Comparison of ENCODE assay signal across 1 cellular context in the genomic region with DNA sequence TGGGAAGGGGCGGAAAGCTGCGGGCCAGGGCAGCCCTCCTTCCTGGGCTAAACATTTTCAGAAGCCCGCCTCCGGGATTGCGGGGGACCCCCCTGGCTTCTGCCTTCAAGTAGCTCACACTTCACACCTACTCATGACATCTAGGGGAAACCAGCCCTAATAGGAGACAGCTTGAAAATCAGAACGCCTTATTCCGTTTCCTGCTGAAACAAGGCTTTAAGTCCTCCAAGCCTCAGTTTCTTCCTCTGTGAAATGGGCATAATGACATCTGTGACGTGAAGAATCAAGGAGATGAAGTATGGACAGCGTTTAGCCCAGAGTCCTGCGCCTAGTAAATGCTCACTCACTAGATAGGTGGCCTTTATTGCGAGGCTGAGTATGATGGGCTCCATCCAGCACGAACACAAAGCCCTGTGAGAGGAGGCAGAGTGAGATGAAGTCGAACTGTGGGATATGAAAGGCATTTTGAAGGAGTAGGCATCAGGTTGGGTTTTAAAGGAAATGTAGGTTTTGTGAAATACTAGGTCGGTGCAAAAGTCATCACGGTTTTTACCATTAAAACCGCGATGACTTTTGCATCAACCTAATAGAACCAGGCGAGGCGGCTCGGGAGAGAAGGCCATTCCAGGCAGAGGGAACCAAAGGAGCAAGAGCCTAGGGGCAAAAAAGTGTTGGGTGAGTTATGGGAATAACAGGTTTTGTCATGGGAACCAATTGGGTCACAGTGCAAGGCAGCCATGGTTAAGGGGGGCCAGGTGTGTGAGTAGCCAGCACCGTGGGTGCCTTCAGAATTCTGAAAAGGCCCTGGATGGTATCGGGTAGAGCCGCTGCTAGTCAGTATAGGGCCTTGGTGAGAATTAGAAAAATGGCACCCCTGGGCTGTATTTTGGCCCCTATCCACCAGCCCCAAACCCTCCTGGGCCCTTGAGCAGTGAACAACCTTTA.
TF ChIP-seq lines count a peak whose summit lies in the region.

No MANE protein-coding gene starts in this region.

TF ChIP-seq in HEK293, 187 proteins besides CTCF, POLR2A, EP300 and RAD21 (continued from another document):
- TF ChIP-seq HIC1 (tag by site-specific recombination; IDR thresholded peaks at IDR 0.05) (no peak), ZNF580 (tag by site-specific recombination; IDR thresholded peaks at IDR 0.05) (peak; percentile 77), ZFHX2 (tag by site-specific recombination; conservative IDR thresholded peaks at IDR 0.05) (peak; percentile 6; the same call in 1 of the 2 replicates), FEZF1 (tag by site-specific recombination; IDR thresholded peaks at IDR 0.05) (no peak), ZNF341 (tag by site-specific recombination; IDR thresholded peaks at IDR 0.05; ENCODE audit: low read depth) (no peak), HOXD13 (CRISPR knock-in tag; IDR thresholded peaks at IDR 0.05; ENCODE audit: borderline replicate concordance) (no peak), ZNF324 (tag by site-specific recombination; IDR thresholded peaks at IDR 0.05) (no peak), ZNF121 (tag by site-specific recombination; IDR thresholded peaks at IDR 0.05) (peak; percentile 68), ZNF423 (tag by site-specific recombination; IDR thresholded peaks at IDR 0.05) (peak; percentile 32; the same call in 1 of the 2 replicates), GLIS1 (tag by site-specific recombination; IDR thresholded peaks at IDR 0.05) (0 out of 2 replicates have a peak, but pooled peaks have one; percentile 2), ZXDB (tag by site-specific recombination; IDR thresholded peaks at IDR 0.05) (0 out of 2 replicates have a peak, but pooled peaks have one; percentile 8)
- TF ChIP-seq, protein P1, sequence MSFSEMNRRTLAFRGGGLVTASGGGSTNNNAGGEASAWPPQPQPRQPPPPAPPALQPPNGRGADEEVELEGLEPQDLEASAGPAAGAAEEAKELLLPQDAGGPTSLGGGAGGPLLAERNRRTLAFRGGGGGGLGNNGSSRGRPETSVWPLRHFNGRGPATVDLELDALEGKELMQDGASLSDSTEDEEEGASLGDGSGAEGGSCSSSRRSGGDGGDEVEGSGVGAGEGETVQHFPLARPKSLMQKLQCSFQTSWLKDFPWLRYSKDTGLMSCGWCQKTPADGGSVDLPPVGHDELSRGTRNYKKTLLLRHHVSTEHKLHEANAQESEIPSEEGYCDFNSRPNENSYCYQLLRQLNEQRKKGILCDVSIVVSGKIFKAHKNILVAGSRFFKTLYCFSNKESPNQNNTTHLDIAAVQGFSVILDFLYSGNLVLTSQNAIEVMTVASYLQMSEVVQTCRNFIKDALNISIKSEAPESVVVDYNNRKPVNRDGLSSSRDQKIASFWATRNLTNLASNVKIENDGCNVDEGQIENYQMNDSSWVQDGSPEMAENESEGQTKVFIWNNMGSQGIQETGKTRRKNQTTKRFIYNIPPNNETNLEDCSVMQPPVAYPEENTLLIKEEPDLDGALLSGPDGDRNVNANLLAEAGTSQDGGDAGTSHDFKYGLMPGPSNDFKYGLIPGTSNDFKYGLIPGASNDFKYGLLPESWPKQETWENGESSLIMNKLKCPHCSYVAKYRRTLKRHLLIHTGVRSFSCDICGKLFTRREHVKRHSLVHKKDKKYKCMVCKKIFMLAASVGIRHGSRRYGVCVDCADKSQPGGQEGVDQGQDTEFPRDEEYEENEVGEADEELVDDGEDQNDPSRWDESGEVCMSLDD (tag by site-specific recombination; IDR thresholded peaks at IDR 0.05), result no peak
- TF ChIP-seq, protein P2, sequence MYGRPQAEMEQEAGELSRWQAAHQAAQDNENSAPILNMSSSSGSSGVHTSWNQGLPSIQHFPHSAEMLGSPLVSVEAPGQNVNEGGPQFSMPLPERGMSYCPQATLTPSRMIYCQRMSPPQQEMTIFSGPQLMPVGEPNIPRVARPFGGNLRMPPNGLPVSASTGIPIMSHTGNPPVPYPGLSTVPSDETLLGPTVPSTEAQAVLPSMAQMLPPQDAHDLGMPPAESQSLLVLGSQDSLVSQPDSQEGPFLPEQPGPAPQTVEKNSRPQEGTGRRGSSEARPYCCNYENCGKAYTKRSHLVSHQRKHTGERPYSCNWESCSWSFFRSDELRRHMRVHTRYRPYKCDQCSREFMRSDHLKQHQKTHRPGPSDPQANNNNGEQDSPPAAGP (tag by site-specific recombination; IDR thresholded peaks at IDR 0.05), result 0 out of 2 replicates have a peak, but pooled peaks have one; percentile 20
